1 cellular context compared by ENCODE assay signal in genomic region chr15:40843183-40843884, GRCh38.
TF ChIP-seq lines count a peak whose summit lies in the region.

No MANE protein-coding gene starts in this region.

TF ChIP-seq in HEK293T, 16 proteins besides CTCF, POLR2A, EP300 and RAD21 (continued from another document):
- TF ChIP-seq L3MBTL2 (conservative IDR thresholded peaks at IDR 0.05): no peak
- TF ChIP-seq NFRKB (IDR thresholded peaks at IDR 0.05): no peak
- TF ChIP-seq FOXA1 (IDR thresholded peaks at IDR 0.05): no peak
- TF ChIP-seq ELF4 (IDR thresholded peaks at IDR 0.05): no peak
TF ChIP-seq in HEK293T: peak in this region for 0.
